ENCODE assay signal across 34 cellular contexts in genomic region chr3:88534534-88534933, GRCh38.
"Had no signal": no experiment of that assay in that cellular context is flagged by ENCODE, and none has a peak within 500 bp of the region (broad histone marks: within the 10 kb centered on the region; RNA-seq: fewer than 3 reads in every experiment).

No MANE protein-coding gene starts in this region.

- ATAC-seq: activated naive CD4-positive, alpha-beta T cell treated with anti-CD3 and anti-CD28 coated beads, Interleukin-2, amount 50 U/mL, for 72 hours; activated naive CD8-positive, alpha-beta T cell treated with anti-CD3 and anti-CD28 coated beads, Interleukin-2, amount 50 U/mL, for 24 hours; activated T-cell treated with anti-CD3 and anti-CD28 coated beads, Interleukin-2, amount 50 U/mL, for 4 hours; activated T-cell treated with anti-CD3 and anti-CD28 coated beads, Interleukin-2, amount 50 U/mL, for 72 hours; activated T-helper 17 cell treated with anti-CD3 and anti-CD28 coated beads, Interleukin-2, amount 50 U/mL, for 72 hours; body of pancreas had no signal

- H3K36me3 ChIP-seq: adrenal gland, ascending aorta, brain microvascular endothelial cell, breast epithelium, cardiac muscle cell had no signal

- H3K4me1 ChIP-seq: adrenal gland, ascending aorta, body of pancreas, breast epithelium had no signal

- H3K27ac ChIP-seq: adrenal gland, ascending aorta, body of pancreas, brain microvascular endothelial cell, breast epithelium, cardiac muscle cell had no signal

- H3K27me3 ChIP-seq: adrenal gland, ascending aorta, body of pancreas, brain microvascular endothelial cell, breast epithelium, cardiac muscle cell had no signal

- DNase-seq: activated effector memory CD4-positive, alpha-beta T cell treated with anti-CD3 and anti-CD28 coated beads, Interleukin-2, amount 50 U/mL, for 16 hours; activated effector memory CD4-positive, alpha-beta T cell treated with Interleukin-2 at 50 U/mL for 16 hours; activated gamma-delta T cell; activated gamma-delta T cell treated with Interleukin-2 at 50 U/mL for 16 hours; activated naive CD4-positive, alpha-beta T cell; activated naive CD4-positive, alpha-beta T cell treated with anti-CD3 and anti-CD28 coated beads for 36 hours; activated naive CD4-positive, alpha-beta T cell treated with anti-CD3 and anti-CD28 coated beads, Interleukin-2, amount 10 ng/mL, durations not matched to agents 7 days and 5 days; activated naive CD4-positive, alpha-beta T cell treated with anti-CD3 and anti-CD28 coated beads, Interleukin-2, amount 50 U/mL, for 16 hours; activated naive CD4-positive, alpha-beta T cell treated with Interleukin-2 at 50 U/mL for 16 hours; activated naive CD8-positive, alpha-beta T cell treated with anti-CD3 and anti-CD28 coated beads for 36 hours; activated naive CD8-positive, alpha-beta T cell treated with anti-CD3 and anti-CD28 coated beads, Interleukin-2, amount 10 ng/mL, durations not matched to agents 7 days and 5 days; activated naive CD8-positive, alpha-beta T cell treated with anti-CD3 and anti-CD28 coated beads, Interleukin-2, amount 50 U/mL, for 24 hours; activated T-cell treated with anti-CD3 and anti-CD28 coated beads, Interleukin-2, amount 50 U/mL, for 1 hour; activated T-cell treated with anti-CD3 and anti-CD28 coated beads, Interleukin-2, amount 50 U/mL, for 24 hours; activated T-cell treated with anti-CD3 and anti-CD28 coated beads, Interleukin-2, amount 50 U/mL, for 4 hours; activated T-cell treated with anti-CD3 and anti-CD28 coated beads, Interleukin-2, amount 50 U/mL, for 48 hours; activated T-cell treated with anti-CD3 and anti-CD28 coated beads, Interleukin-2, amount 50 U/mL, for 72 hours; adrenal gland; amniotic stem cell; amygdala; anterior cingulate cortex; aorta; body of pancreas; brain microvascular endothelial cell; caudate nucleus; central memory CD4-positive, alpha-beta T cell; cerebellar nuclear complex had no signal

- H3K4me3 ChIP-seq: adrenal gland, ascending aorta, body of pancreas, breast epithelium, cardiac muscle cell had no signal

- H3K9me3 ChIP-seq: adrenal gland, ascending aorta, body of pancreas, breast epithelium had no signal

- FAIRE-seq: astrocyte, bronchial epithelial cell had no signal
